Comparison of ENCODE assay signal across 8 cellular contexts in the genomic region with DNA sequence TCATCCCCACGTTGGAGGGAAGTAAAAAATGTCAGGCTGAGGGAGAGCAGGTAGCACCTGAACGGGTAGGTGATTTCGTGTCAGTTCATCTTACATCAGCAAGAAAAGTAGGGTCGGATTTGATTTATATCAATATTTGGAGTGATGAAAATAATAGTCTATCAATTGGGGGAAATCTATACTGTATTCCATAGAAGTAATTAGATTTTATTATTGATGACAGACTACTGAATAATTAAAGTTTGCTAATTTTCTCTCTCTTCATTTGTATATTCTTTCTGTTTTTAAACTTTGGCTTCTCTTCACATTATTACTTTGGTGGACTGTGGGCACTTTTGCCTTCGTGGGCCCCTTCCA.
A peak's percentile ranks its signal among the peaks of the same experiment; 100 is the strongest.
DNase-seq lines count a peak whose midpoint lies in the region; ATAC-seq, FAIRE-seq and TF ChIP-seq lines count a peak whose summit lies in the region.

No MANE protein-coding gene starts in this region.

- no peak for FAIRE-seq in GM12878 (lab: Jason Lieb, UNC)

- no peaks in the 10 kb centered on the region for H3K36me3 Mint-ChIP-seq in GM23338 (ENCODE audit: low read depth)
- H3K36me3 Mint-ChIP-seq in naive thymus-derived CD4-positive, alpha-beta T cell = no peaks in the 10 kb centered on the region

- no peaks in the 10 kb centered on the region for H3K9me2 ChIP-seq in GM23338 (ENCODE audit: insufficient read depth)

- BruUV-seq in GM12878 (replicated peaks; lab: Mats Ljungman, UMichigan) = no TSS peak

- H3K27ac ChIP-seq in ACC112 (ENCODE audit: low read depth, low read length) (peak overlapping the region; percentile 60), GM23338 (ENCODE audit: low read depth) (no peak overlapping the region), GM12878 (ENCODE audit: control insufficient read depth, insufficient read depth) (no peak overlapping the region)
- H3K27ac ChIP-seq in naive thymus-derived CD4-positive, alpha-beta T cell (ENCODE audit: low read depth, low read length) = peak overlapping the region; percentile 37

- no peaks in the 10 kb centered on the region for H3K79me2 ChIP-seq in ACC112 (ENCODE audit: control insufficient read depth, insufficient read depth, low read length, unreplicated experiment)
- H3K79me2 ChIP-seq in GM23338 (replicated peaks; ENCODE audit: insufficient read depth) = no peaks in the 10 kb centered on the region
- H3K79me2 ChIP-seq in GM12878 (ENCODE audit: control insufficient read depth, insufficient read depth, low read length) = no peaks in the 10 kb centered on the region

- CTCF ChIA-PET in GM12878 (lab: Yijun Ruan, JAX) = interaction anchor here (0.6 to 6.8 kb wide), 36 partner anchors 10 to 453 kb away, joined by 3 to 77 read pairs (median 4); no protein-coding TSS in a partner anchor
- CTCF ChIA-PET in naive thymus-derived CD4-positive, alpha-beta T cell (lab: Charles Lee) = interaction anchor here (0.7 to 6.4 kb wide), 18 partner anchors 9 to 226 kb away, joined by 3 to 109 read pairs (median 5); no protein-coding TSS in a partner anchor

- no peak for TF ChIP-seq EP300 in GM12878 (IDR thresholded peaks at IDR 0.05; ENCODE audit: borderline replicate concordance in 1 of 2, control insufficient read depth in 1 of 2, low read depth in 2 of 2, low read length in 2 of 2)

- H3K27ac Mint-ChIP-seq in GM23338 = peak overlapping the region; percentile 25; the same call in 1 of the 2 replicates
- peak overlapping the region; percentile 16 to 82 (median 76) for H3K27ac Mint-ChIP-seq in naive thymus-derived CD4-positive, alpha-beta T cell

- no peak for TF ChIP-seq POLR2A in GM12878 (IDR thresholded peaks at IDR 0.05; ENCODE audit: low read depth, low read length)

- H4K20me1 ChIP-seq in GM23338 (replicated peaks; ENCODE audit: insufficient read depth) = no peaks in the 10 kb centered on the region
- no peaks in the 10 kb centered on the region for H4K20me1 ChIP-seq in GM12878 (ENCODE audit: control insufficient read depth, insufficient read depth)

- TF ChIP-seq CTCF in GM23338 (conservative IDR thresholded peaks at IDR 0.05; ENCODE audit: low read depth in 2 of 2) (no peak), GM12878 (IDR thresholded peaks at IDR 0.05 in 2 of 3, conservative IDR thresholded peaks at IDR 0.05 in 1 of 3; ENCODE audit: control insufficient read depth in 2 of 3, extremely low read depth in 1 of 3, insufficient read depth in 1 of 3, low read depth in 3 of 3, low read length in 3 of 3) (no peak; a peak in 1 of 6 replicates)

- peaks cover 39% of the 10 kb centered on the region for H3K4me1 Mint-ChIP-seq in GM23338
- peaks cover 7 to 13% (median 12%) of the 10 kb centered on the region in 7 donors for H3K4me1 Mint-ChIP-seq in naive thymus-derived CD4-positive, alpha-beta T cell

- SMC1A ChIA-PET in GM12878 (lab: Charles Lee; ENCODE audit: uncharacterized antibody, unreplicated experiment) = interaction anchor here (0.6 to 5.7 kb wide), 23 partner anchors 8 to 339 kb away, joined by 3 to 49 read pairs (median 4); no protein-coding TSS in a partner anchor

- H2AFZ ChIP-seq in ACC112 (ENCODE audit: low read length, unreplicated experiment) = no peak overlapping the region
- no peak overlapping the region for H2AFZ ChIP-seq in GM23338
- H2AFZ ChIP-seq in GM12878 (ENCODE audit: control insufficient read depth, low read depth, low read length) = no peak overlapping the region

- no peaks in the 10 kb centered on the region for H3F3A ChIP-seq in GM23338 (replicated peaks; ENCODE audit: low read depth)

- H3K4me3 ChIP-seq in ACC112 (ENCODE audit: low read depth, low read length) (peak overlapping the region; percentile 77), GM23338 (peak overlapping the region; percentile 50; the same call in 1 of the 2 replicates), GM12878 (no peak overlapping the region)
- peak overlapping the region; percentile 62 for H3K4me3 ChIP-seq in naive thymus-derived CD4-positive, alpha-beta T cell (ENCODE audit: low read length)

- H3K9ac ChIP-seq in GM12878 (ENCODE audit: control insufficient read depth, insufficient read depth, low read length) = no peak overlapping the region; the same call in 1 of the 2 replicates

- no peak for ATAC-seq in GM23338
- ATAC-seq in GM12878 = no peak
- ATAC-seq in naive thymus-derived CD4-positive, alpha-beta T cell = no peak

- no peaks in the 10 kb centered on the region; the same call in 2 of the 3 replicates for H3K9me3 Mint-ChIP-seq in GM23338
- no peaks in the 10 kb centered on the region for H3K9me3 Mint-ChIP-seq in naive thymus-derived CD4-positive, alpha-beta T cell

- RAD21 ChIA-PET in GM12878 (lab: Charles Lee; ENCODE audit: unreplicated experiment) = interaction anchor here (0.7 to 2.5 kb wide), 17 partner anchors 27 to 560 kb away, joined by 3 to 14 read pairs (median 4); no protein-coding TSS in a partner anchor

- peaks cover 19% of the 10 kb centered on the region for H3K4me1 ChIP-seq in ACC112 (ENCODE audit: control insufficient read depth, insufficient read depth, low read length, unreplicated experiment)
- H3K4me1 ChIP-seq in GM23338 (ENCODE audit: insufficient read depth) = peaks cover 25% of the 10 kb centered on the region
- peaks cover 4% of the 10 kb centered on the region for H3K4me1 ChIP-seq in GM12878 (ENCODE audit: control insufficient read depth, insufficient read depth, low read length)
- H3K4me1 ChIP-seq in naive thymus-derived CD4-positive, alpha-beta T cell (ENCODE audit: control insufficient read depth in 2 of 2, insufficient read depth in 2 of 2, low read length in 2 of 2) = peaks cover 0 to 10% of the 10 kb centered on the region in 2 donors

- H3K27me3 Mint-ChIP-seq in GM23338 (ENCODE audit: insufficient read depth, low read depth, poor library complexity) = peaks cover 8% of the 10 kb centered on the region
- H3K27me3 Mint-ChIP-seq in naive thymus-derived CD4-positive, alpha-beta T cell = peaks cover 0 to 36% (median 0%) of the 10 kb centered on the region in 5 donors

- intact Hi-C loops in GM12878 (cut with micrococcal nuclease; ENCODE audit: unreplicated experiment) = loop anchor here (1.0 to 5.0 kb wide), 4 partner anchors 73 to 340 kb away; no protein-coding TSS in a partner anchor
- intact Hi-C loops in naive thymus-derived CD4-positive, alpha-beta T cell (cut with micrococcal nuclease) = loop anchor here (1.0 to 5.0 kb wide), 14 partner anchors 16 to 340 kb away; no protein-coding TSS in a partner anchor

- H3K36me3 ChIP-seq in ACC112 (ENCODE audit: insufficient read depth, low read length) (no peaks in the 10 kb centered on the region), GM23338 (ENCODE audit: insufficient read depth) (no peaks in the 10 kb centered on the region), GM12878 (ENCODE audit: control insufficient read depth in 2 of 2, insufficient read depth in 2 of 2, low read length in 1 of 2) (no peaks in the 10 kb centered on the region)
- H3K36me3 ChIP-seq in naive thymus-derived CD4-positive, alpha-beta T cell (ENCODE audit: control insufficient read depth in 2 of 3, insufficient read depth in 3 of 3, low read length in 3 of 3) = no peaks in the 10 kb centered on the region

- no peaks in the 10 kb centered on the region for H3K9me3 ChIP-seq in GM12878 (replicated peaks; ENCODE audit: control insufficient read depth, insufficient read depth, low read length)
- H3K9me3 ChIP-seq in naive thymus-derived CD4-positive, alpha-beta T cell (ENCODE audit: control insufficient read depth in 2 of 3, low read length in 3 of 3) = no peaks in the 10 kb centered on the region

- no peak for DNase-seq in GM23338 (ENCODE audit: low spot score)
- DNase-seq in GM12878 (ENCODE audit: low read depth, low spot score) = no peak
- DNase-seq in naive thymus-derived CD4-positive, alpha-beta T cell = no peak
- no peak for DNase-seq in NCI-H526 (lab: John Stamatoyannopoulos, UW)
- no peak for DNase-seq in germinal center (ENCODE audit: low spot score)
- DNase-seq in occipital lobe (lab: John Stamatoyannopoulos, UW) = no peak
- no peak for DNase-seq in hepatic stellate cell (ENCODE audit: low spot score)

- in situ Hi-C loops in GM12878 (cut with MboI) = loop anchor here (5.0 kb wide), 1 partner anchor 334 kb away; no protein-coding TSS in a partner anchor

- no peak overlapping the region for H3K4me2 ChIP-seq in GM23338
- peak overlapping the region; percentile 13; the same call in 1 of the 2 replicates for H3K4me2 ChIP-seq in GM12878 (ENCODE audit: control insufficient read depth, insufficient read depth)

- peak overlapping the region; percentile 74 for H3K4me3 Mint-ChIP-seq in GM23338
- peak overlapping the region; percentile 77 to 90 (median 86) for H3K4me3 Mint-ChIP-seq in naive thymus-derived CD4-positive, alpha-beta T cell

- no peak for TF ChIP-seq RAD21 in GM12878 (IDR thresholded peaks at IDR 0.05; ENCODE audit: insufficient read depth, low read depth, low read length)

- H3K27me3 ChIP-seq in ACC112 (ENCODE audit: insufficient read depth, low read length) (peaks cover 24% of the 10 kb centered on the region), GM23338 (ENCODE audit: insufficient read depth) (no peaks in the 10 kb centered on the region), GM12878 (replicated peaks in 1 of 2; ENCODE audit: control insufficient read depth in 2 of 2, insufficient read depth in 2 of 2, low read length in 1 of 2) (peaks cover 0 to 3% of the 10 kb centered on the region in 2 experiments; a peak in 1 of 4 replicates)
- peaks cover 0 to 4% of the 10 kb centered on the region in 2 donors for H3K27me3 ChIP-seq in naive thymus-derived CD4-positive, alpha-beta T cell (ENCODE audit: control insufficient read depth in 2 of 2, insufficient read depth in 2 of 2, low read length in 2 of 2)

- POLR2A ChIA-PET in GM12878 (lab: Charles Lee) = no interaction called here
- POLR2A ChIA-PET in naive thymus-derived CD4-positive, alpha-beta T cell (lab: Charles Lee) = interaction anchor here (0.9 to 3.3 kb wide), 4 partner anchors 11 to 73 kb away, joined by 3 to 26 read pairs (median 4); no protein-coding TSS in a partner anchor

- WGBS in GM12878 (ENCODE audit: insufficient coverage, insufficient replicate concordance, low lambda C conversion rate, missing lambda C conversion rate) = 7% methylated on average over 5 of the region's 5 CpGs

TF ChIP-seq in GM23338, 12 proteins besides CTCF, POLR2A, EP300 and RAD21 (continues in another document):
- TF ChIP-seq EZH2phosphoT487 (IDR thresholded peaks at IDR 0.05; ENCODE audit: unreplicated experiment) (no peak), CREB1 (CRISPR knock-in tag; IDR thresholded peaks at IDR 0.05; ENCODE audit: low read depth) (no peak), ZNF114 (CRISPR knock-in tag; IDR thresholded peaks at IDR 0.05) (no peak), ZNF331 (CRISPR knock-in tag; IDR thresholded peaks at IDR 0.05; ENCODE audit: low read depth) (no peak)

Comparison
In these comparisons a context has a peak if more than half of its experiments do, and no peak if none do; other contexts are left out.
1. H3K27ac ChIP-seq: peak in ACC112 (single experiment) and naive thymus-derived CD4-positive, alpha-beta T cell (single experiment); none in GM23338 (single experiment) and GM12878 (single experiment).